1 cellular context compared by ENCODE assay signal in the genomic region with DNA sequence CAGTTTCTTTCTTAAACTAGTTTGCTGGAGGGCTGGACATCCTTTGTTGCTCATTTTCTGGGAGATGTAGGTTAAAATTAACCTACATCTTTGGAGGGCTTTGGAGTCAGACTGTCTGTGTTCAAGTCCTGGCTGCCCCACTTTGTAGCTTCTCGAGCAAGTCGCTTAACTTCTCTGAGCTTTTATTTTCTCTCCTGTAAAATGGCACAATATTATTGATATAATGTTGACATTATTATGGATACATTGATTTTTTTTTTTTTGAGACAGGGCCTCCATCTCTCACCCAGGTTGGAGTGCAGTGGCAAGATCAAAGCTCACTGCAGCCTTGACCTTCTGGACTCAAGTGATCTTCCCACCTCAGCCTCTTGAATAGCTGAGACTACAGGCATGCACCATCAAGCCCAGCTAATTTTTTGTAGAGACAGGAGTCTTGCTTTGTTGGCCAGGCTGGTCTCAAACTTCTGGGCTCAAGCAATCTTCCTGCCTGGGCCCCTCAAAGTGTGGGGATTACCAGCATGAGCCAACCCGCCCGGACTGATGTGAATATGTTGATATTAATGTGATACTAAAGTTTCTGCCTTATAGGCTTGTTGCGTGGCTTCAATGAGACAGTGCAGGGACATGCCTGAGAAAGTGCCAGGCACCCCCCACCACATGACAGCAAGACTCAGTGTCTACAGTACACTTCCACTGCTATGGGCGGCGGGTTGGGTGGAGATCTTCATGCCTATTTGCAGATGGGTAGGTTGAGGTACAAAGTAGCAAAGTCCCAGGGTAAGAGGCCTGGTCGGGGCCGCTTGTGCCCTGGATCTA.
TF ChIP-seq lines count a peak whose summit lies in the region.

No MANE protein-coding gene starts in this region.

TF ChIP-seq in HepG2, 621 proteins besides CTCF, POLR2A, EP300 and RAD21 (continued from another document):
- TF ChIP-seq NR2F6 (IDR thresholded peaks at IDR 0.05) (peak; percentile 46; the same call in 1 of the 2 replicates), NR2F6 (CRISPR knock-in tag; IDR thresholded peaks at IDR 0.05) (0 out of 2 replicates have a peak, but pooled peaks have one; percentile 19), ZC3H4 (CRISPR knock-in tag; IDR thresholded peaks at IDR 0.05; ENCODE audit: borderline replicate concordance) (no peak), ZNF549 (CRISPR knock-in tag; IDR thresholded peaks at IDR 0.05) (no peak), ZBTB20 (CRISPR knock-in tag; IDR thresholded peaks at IDR 0.05; ENCODE audit: borderline replicate concordance, low read depth) (no peak), ZNF891 (CRISPR knock-in tag; IDR thresholded peaks at IDR 0.05) (no peak), MED1 (CRISPR knock-in tag; IDR thresholded peaks at IDR 0.05) (peak; percentile 46), ELF1 (CRISPR knock-in tag; IDR thresholded peaks at IDR 0.05) (0 out of 2 replicates have a peak, but pooled peaks have one; percentile 9), SCMH1 (CRISPR knock-in tag; IDR thresholded peaks at IDR 0.05; ENCODE audit: borderline replicate concordance) (no peak), FOXA3 (CRISPR knock-in tag; IDR thresholded peaks at IDR 0.05) (peak; percentile 3; the same call in 1 of the 2 replicates), ZNF20 (CRISPR knock-in tag; IDR thresholded peaks at IDR 0.05) (no peak), TERF1 (CRISPR knock-in tag; IDR thresholded peaks at IDR 0.05) (no peak), ESRRA (CRISPR knock-in tag; IDR thresholded peaks at IDR 0.05; ENCODE audit: low read depth) (no peak), U2AF1 (optimal IDR thresholded peaks at IDR 0.05; ENCODE audit: low read depth, low read length) (no peak), HOMEZ (CRISPR knock-in tag; IDR thresholded peaks at IDR 0.05; ENCODE audit: low read depth) (no peak), RCOR2 (CRISPR knock-in tag; IDR thresholded peaks at IDR 0.05) (no peak; the same call in 1 of the 2 replicates), ZNF572 (CRISPR knock-in tag; IDR thresholded peaks at IDR 0.05) (0 out of 2 replicates have a peak, but pooled peaks have one; percentile 44), ZNF546 (CRISPR knock-in tag; conservative IDR thresholded peaks at IDR 0.05) (no peak), SPEN (CRISPR knock-in tag; IDR thresholded peaks at IDR 0.05; ENCODE audit: low read depth) (peak; percentile 11; the same call in 1 of the 2 replicates), ZNF777 (CRISPR knock-in tag; IDR thresholded peaks at IDR 0.05) (no peak), BRCA1 (CRISPR knock-in tag; IDR thresholded peaks at IDR 0.05) (0 out of 2 replicates have a peak, but pooled peaks have one; percentile 32)
- TF ChIP-seq, protein P1, sequence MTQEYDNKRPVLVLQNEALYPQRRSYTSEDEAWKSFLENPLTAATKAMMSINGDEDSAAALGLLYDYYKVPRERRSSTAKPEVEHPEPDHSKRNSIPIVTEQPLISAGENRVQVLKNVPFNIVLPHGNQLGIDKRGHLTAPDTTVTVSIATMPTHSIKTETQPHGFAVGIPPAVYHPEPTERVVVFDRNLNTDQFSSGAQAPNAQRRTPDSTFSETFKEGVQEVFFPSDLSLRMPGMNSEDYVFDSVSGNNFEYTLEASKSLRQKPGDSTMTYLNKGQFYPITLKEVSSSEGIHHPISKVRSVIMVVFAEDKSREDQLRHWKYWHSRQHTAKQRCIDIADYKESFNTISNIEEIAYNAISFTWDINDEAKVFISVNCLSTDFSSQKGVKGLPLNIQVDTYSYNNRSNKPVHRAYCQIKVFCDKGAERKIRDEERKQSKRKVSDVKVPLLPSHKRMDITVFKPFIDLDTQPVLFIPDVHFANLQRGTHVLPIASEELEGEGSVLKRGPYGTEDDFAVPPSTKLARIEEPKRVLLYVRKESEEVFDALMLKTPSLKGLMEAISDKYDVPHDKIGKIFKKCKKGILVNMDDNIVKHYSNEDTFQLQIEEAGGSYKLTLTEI (CRISPR knock-in tag; conservative IDR thresholded peaks at IDR 0.05), result no peak
- TF ChIP-seq, protein P2, sequence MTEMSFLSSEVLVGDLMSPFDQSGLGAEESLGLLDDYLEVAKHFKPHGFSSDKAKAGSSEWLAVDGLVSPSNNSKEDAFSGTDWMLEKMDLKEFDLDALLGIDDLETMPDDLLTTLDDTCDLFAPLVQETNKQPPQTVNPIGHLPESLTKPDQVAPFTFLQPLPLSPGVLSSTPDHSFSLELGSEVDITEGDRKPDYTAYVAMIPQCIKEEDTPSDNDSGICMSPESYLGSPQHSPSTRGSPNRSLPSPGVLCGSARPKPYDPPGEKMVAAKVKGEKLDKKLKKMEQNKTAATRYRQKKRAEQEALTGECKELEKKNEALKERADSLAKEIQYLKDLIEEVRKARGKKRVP (CRISPR knock-in tag; IDR thresholded peaks at IDR 0.05), result 0 out of 4 replicates have a peak, but pooled peaks of 1 of the 2 experiments have one; percentile 9
